Comparison of ENCODE assay signal across 8 cellular contexts in the genomic region with DNA sequence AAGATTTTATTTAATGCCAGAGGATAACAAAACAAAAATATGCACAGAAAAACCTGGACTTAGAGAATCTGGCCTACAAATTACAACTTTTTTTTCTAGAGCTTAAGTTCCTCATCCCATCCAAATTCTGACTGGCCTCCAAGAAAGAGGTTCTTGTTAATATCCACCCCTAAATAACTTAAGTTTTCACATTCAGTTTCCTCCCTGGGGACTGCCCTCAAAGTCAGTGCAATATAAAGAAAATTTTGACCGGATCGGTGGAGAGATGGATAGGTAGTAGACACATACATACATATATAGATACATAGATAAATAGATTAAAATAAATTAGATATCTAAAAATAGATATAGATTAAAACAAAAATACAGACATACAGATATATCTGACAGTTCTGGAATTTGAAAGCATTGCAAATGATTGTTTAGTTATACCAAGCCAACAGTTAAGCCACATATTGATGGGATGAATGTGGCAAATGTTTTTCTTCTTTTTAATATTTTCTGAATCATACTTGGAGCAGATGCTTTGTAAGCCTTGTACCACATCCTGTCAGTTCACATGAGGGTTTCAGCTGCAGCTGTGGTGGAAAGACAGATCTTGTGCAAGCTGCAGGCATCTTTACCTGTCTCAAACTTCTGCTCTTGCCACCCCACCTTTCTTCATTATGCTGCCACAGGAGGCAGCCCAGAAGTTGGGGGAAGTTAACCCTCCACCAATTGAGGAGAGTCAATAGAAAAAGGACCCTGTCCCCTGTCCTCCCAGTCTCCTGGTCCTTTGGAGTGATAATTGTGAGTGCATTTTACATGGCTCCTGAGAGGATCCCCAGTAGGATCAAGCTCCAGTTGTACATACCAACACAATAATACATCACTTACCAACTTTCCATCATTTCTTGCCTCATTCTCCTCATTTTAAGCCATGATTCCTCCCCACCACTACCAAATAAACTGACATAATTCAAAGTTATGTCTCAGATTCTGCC. TPM values are rescaled to one million over a fixed set of nuclear protein-coding genes. Genes with fewer than 3 reads are reported as not detected.
DNase-seq lines count a peak whose midpoint lies in the region; ATAC-seq and TF ChIP-seq lines count a peak whose summit lies in the region.

No MANE protein-coding gene starts in this region.

- H3K27me3 Mint-ChIP-seq in dendritic cell treated with granulocyte-macrophage colony-stimulating factor and Interleukin-4, amounts not matched to agents 40 ng/mL and 50 ng/mL, for 4 days: no peaks in the 10 kb centered on the region
- H3K27me3 Mint-ChIP-seq in mesothelial cell of epicardium (ENCODE audit: low read depth): no peaks in the 10 kb centered on the region

- intact Hi-C loops in dendritic cell treated with granulocyte-macrophage colony-stimulating factor and Interleukin-4, amounts not matched to agents 40 ng/mL and 50 ng/mL, for 4 days (cut with micrococcal nuclease): no loop called here

- H3K4me1 Mint-ChIP-seq in dendritic cell treated with granulocyte-macrophage colony-stimulating factor and Interleukin-4, amounts not matched to agents 40 ng/mL and 50 ng/mL, for 4 days (ENCODE audit: low read depth): peaks cover 39% of the 10 kb centered on the region
- H3K4me1 Mint-ChIP-seq in mesothelial cell of epicardium: peaks cover 7% of the 10 kb centered on the region

- no peak for TF ChIP-seq CTCF in mesothelial cell of epicardium (IDR thresholded peaks at IDR 0.05; ENCODE audit: unreplicated experiment)

- peak in 4 of 5 experiments; percentile 13 to 97 (median 26) for DNase-seq in T-helper 2 cell
- peak; percentile 55 for DNase-seq in stromal cell of bone marrow (ENCODE audit: low read depth)
- DNase-seq in foreskin melanocyte: no peak
- DNase-seq in mesothelial cell of epicardium (ENCODE audit: low spot score in 2 of 2, unreplicated experiment in 2 of 2): no peak
- no peak for DNase-seq in NCI-H510A treated with DMSO at 0.1 percent for 48 hours (lab: John Stamatoyannopoulos, UW)

- no peak overlapping the region for H3K4me3 Mint-ChIP-seq in dendritic cell treated with granulocyte-macrophage colony-stimulating factor and Interleukin-4, amounts not matched to agents 40 ng/mL and 50 ng/mL, for 4 days
- H3K4me3 Mint-ChIP-seq in mesothelial cell of epicardium: no peak overlapping the region

- no peaks in the 10 kb centered on the region for H3K9me3 Mint-ChIP-seq in dendritic cell treated with granulocyte-macrophage colony-stimulating factor and Interleukin-4, amounts not matched to agents 40 ng/mL and 50 ng/mL, for 4 days
- peaks cover 8% of the 10 kb centered on the region for H3K9me3 Mint-ChIP-seq in mesothelial cell of epicardium

- H3K36me3 Mint-ChIP-seq in dendritic cell treated with granulocyte-macrophage colony-stimulating factor and Interleukin-4, amounts not matched to agents 40 ng/mL and 50 ng/mL, for 4 days (ENCODE audit: low read depth): no peaks in the 10 kb centered on the region
- no peaks in the 10 kb centered on the region for H3K36me3 Mint-ChIP-seq in mesothelial cell of epicardium

- H3K27ac Mint-ChIP-seq in dendritic cell treated with granulocyte-macrophage colony-stimulating factor and Interleukin-4, amounts not matched to agents 40 ng/mL and 50 ng/mL, for 4 days: peak overlapping the region; percentile 6
- no peak overlapping the region for H3K27ac Mint-ChIP-seq in mesothelial cell of epicardium

- ATAC-seq in GM18873 (IDR thresholded peaks at IDR 0.05; ENCODE audit: low FRiP score, unreplicated experiment) (peak; percentile 98), HG03045 (IDR thresholded peaks at IDR 0.05; ENCODE audit: unreplicated experiment) (peak; percentile 88)

RNA-seq across cellular contexts. Expression of gene PRDM8, which starts 58.5 kb away (rescaled TPM):
- total RNA-seq in mesothelial cell of epicardium: 1.6 to 2.4 TPM (median 1.7 TPM) in 3 replicates

Comparison
In these comparisons a context has a peak if more than half of its experiments do, and no peak if none do; other contexts are left out.
1. DNase-seq: peak in T-helper 2 cell (4 of 5) and stromal cell of bone marrow (single experiment); none in foreskin melanocyte (single experiment), mesothelial cell of epicardium (0 of 2) and NCI-H510A treated with DMSO at 0.1 percent for 48 hours (single experiment).